In genomic region chr3:14396293-14396692, GRCh38 we compare ENCODE assay signal across 12 cellular contexts.
"Had no signal": no experiment of that assay in that cellular context is flagged by ENCODE, and none has a peak within 500 bp of the region (broad histone marks: within the 10 kb centered on the region; RNA-seq: fewer than 3 reads in every experiment).

No MANE protein-coding gene starts in this region.

- H3K27me3 Mint-ChIP-seq: activated naive CD8-positive, alpha-beta T cell had no signal

- H3K27me3 ChIP-seq: esophagus muscularis mucosa, transverse colon had no signal

- DNase-seq: activated CD8-positive, alpha-beta memory T cell treated with anti-CD3 and anti-CD28 coated beads for 24 hours; activated effector memory CD4-positive, alpha-beta T cell treated with Interleukin-2 at 50 U/mL for 16 hours; activated T-cell treated with anti-CD3 and anti-CD28 coated beads for 4 hours; aorta; hypothalamus; SJCRH30; stimulated activated CD4-positive, alpha-beta T cell treated with anti-CD3 and anti-CD28 coated beads, Interleukin-15, amount 100 ng/mL, for 24 hours; stimulated activated CD4-positive, alpha-beta T cell treated with anti-CD3 and anti-CD28 coated beads, Interleukin-4, amount 100 ng/mL, for 4 hours; substantia nigra; transverse colon had no signal

- H3K4me3 Mint-ChIP-seq: activated naive CD8-positive, alpha-beta T cell had no signal

- H3K4me3 ChIP-seq: esophagus muscularis mucosa, SJCRH30, transverse colon had no signal

- H3K36me3 Mint-ChIP-seq: activated naive CD8-positive, alpha-beta T cell had no signal

- H3K36me3 ChIP-seq: esophagus muscularis mucosa, SJCRH30, transverse colon had no signal

- H3K27ac ChIP-seq: esophagus muscularis mucosa, SJCRH30, transverse colon had no signal

- H3K9me3 ChIP-seq: esophagus muscularis mucosa, SJCRH30, transverse colon had no signal

- H3K27ac Mint-ChIP-seq: activated naive CD8-positive, alpha-beta T cell had no signal
